ENCODE assay signal across 7 cellular contexts in genomic region chr10:28049286-28049685, GRCh38. TPM values are rescaled to one million over a fixed set of nuclear protein-coding genes. Genes with fewer than 3 reads are reported as not detected.
"Had no signal": no experiment of that assay in that cellular context is flagged by ENCODE, and none has a peak within 500 bp of the region (broad histone marks: within the 10 kb centered on the region; RNA-seq: fewer than 3 reads in every experiment).

No MANE protein-coding gene starts in this region.

- DNase-seq: H9, HCEC 1CT, KBM-7 had no signal

- H2AFZ ChIP-seq: GM23338 had no signal

- H3K4me3 ChIP-seq: GM23338 had no signal

- H3K9ac ChIP-seq: KMS-11 had no signal

- H3K4me2 ChIP-seq: GM23338, KMS-11 had no signal

- ATAC-seq: GM23338 had no signal

- H3K27ac ChIP-seq: KMS-11 had no signal

RNA-seq across cellular contexts. Expression of gene ODAD2, which starts 50.4 kb away (rescaled TPM):
- total RNA-seq: HT-29 had no signal
- polyA plus RNA-seq: IgD-negative memory B cell had no signal
